ENCODE assay signal across 20 cellular contexts in the genomic region with DNA sequence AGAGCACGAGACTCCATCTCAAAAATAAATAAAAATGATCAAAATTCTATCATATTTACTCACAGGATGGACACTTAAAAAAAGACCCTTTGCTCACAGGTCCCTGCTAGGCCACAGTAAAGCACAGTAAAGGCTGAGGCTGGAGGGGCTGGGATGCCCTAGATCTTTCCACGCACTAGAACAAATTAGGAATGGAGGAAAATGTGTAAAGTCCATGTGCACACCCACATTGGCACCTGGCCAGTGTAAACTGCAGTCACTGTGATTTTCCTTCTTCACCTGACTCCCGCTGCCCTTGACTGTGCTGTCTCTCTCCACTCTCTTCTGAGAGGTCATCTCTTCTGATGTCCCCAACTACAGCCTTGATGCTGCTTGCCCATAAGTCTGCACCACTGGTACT.
DNase-seq lines count a peak whose midpoint lies in the region; ATAC-seq, FAIRE-seq and TF ChIP-seq lines count a peak whose summit lies in the region.
"Had no signal": no experiment of that assay in that cellular context is flagged by ENCODE, and none has a peak within 500 bp of the region (broad histone marks: within the 10 kb centered on the region; RNA-seq: fewer than 3 reads in every experiment).

No MANE protein-coding gene starts in this region.

- peak; percentile 5 for DNase-seq in NCI-H2171 treated with DMSO at 0.1 percent for 48 hours (lab: John Stamatoyannopoulos, UW)
- no peak for DNase-seq in NCI-H2171 (lab: John Stamatoyannopoulos, UW)
- DNase-seq in LoVo (ENCODE audit: low spot score): peak; percentile 11
- DNase-seq in hepatocyte (ENCODE audit: low spot score): peak; percentile 56
- DNase-seq in pancreas: no peak
- no peak for DNase-seq in NCI-H526 (lab: John Stamatoyannopoulos, UW)
- DNase-seq: CD8-positive, alpha-beta T cell; EL; MM.1S; NCI-H1105 treated with DMSO at 0.1 percent for 48 hours; NCI-H1694 treated with DMSO at 0.1 percent for 48 hours; NCI-H226; NCI-H82; SW 1271 had no signal

- WGBS in hepatocyte (ENCODE audit: low lambda C conversion rate, missing lambda C conversion rate): 87% methylated on average over 3 of the region's 3 CpGs
- WGBS in pancreas, 2 donors: 40 to 52% methylated on average over 3 of the region's 3 CpGs

- no peaks in the 10 kb centered on the region for H3K79me2 ChIP-seq in hepatocyte

- H3K27me3 ChIP-seq in hepatocyte: no peaks in the 10 kb centered on the region
- H3K27me3 ChIP-seq in pancreas: no peaks in the 10 kb centered on the region
- H3K27me3 ChIP-seq: BLaER1 had no signal

- intact Hi-C loops in pancreas (cut with DNase I): no loop called here

- TF ChIP-seq CTCF in hepatocyte (IDR thresholded peaks at IDR 0.05; ENCODE audit: poor library complexity) (no peak), pancreas (IDR thresholded peaks at IDR 0.05) (no peak)

- H3K27ac ChIP-seq in hepatocyte (no peak overlapping the region), pancreas (no peak overlapping the region)
- H3K27ac ChIP-seq: BLaER1 had no signal

- no peak overlapping the region for H3K4me2 ChIP-seq in hepatocyte
- H3K4me2 ChIP-seq: BLaER1, GM23338 had no signal

- H3K36me3 ChIP-seq in hepatocyte (replicated peaks; ENCODE audit: insufficient read depth, low read depth) (no peaks in the 10 kb centered on the region), pancreas (no peaks in the 10 kb centered on the region)
- H3K36me3 ChIP-seq: BLaER1 had no signal

- H3K4me1 ChIP-seq in hepatocyte (ENCODE audit: insufficient read depth): no peaks in the 10 kb centered on the region
- no peaks in the 10 kb centered on the region for H3K4me1 ChIP-seq in pancreas
- H3K4me1 ChIP-seq: BLaER1 had no signal

- ATAC-seq in pancreas (peak in 3 of 4 donors; percentile 16 to 71 (median 44)), HG03108 (IDR thresholded peaks at IDR 0.05; ENCODE audit: unreplicated experiment) (no peak), HG02798 (IDR thresholded peaks at IDR 0.05; ENCODE audit: poor library complexity, unreplicated experiment) (no peak)
- ATAC-seq: CD8-positive, alpha-beta T cell; GM23338; HCT116 had no signal

- no peak for FAIRE-seq in pancreas (lab: Jason Lieb, UNC)
- FAIRE-seq: A204.1 had no signal

- no peaks in the 10 kb centered on the region for H4K20me1 ChIP-seq in hepatocyte (ENCODE audit: insufficient read depth, poor library complexity, severe bottlenecking)
- H4K20me1 ChIP-seq: BLaER1 had no signal

- H2AFZ ChIP-seq in hepatocyte: no peak overlapping the region
- H2AFZ ChIP-seq: GM23338 had no signal

- H3K9me3 ChIP-seq in hepatocyte (ENCODE audit: low read depth) (no peaks in the 10 kb centered on the region), pancreas (no peaks in the 10 kb centered on the region)
- H3K9me3 ChIP-seq: BLaER1 had no signal

- H3K9me2 ChIP-seq in hepatocyte (replicated peaks; ENCODE audit: insufficient read depth): no peaks in the 10 kb centered on the region

- H3K4me3 ChIP-seq in hepatocyte (no peak overlapping the region), pancreas (no peak overlapping the region)
- H3K4me3 ChIP-seq: BLaER1, GM23338 had no signal

Comparison
In these comparisons a context has a peak if more than half of its experiments do, and no peak if none do; other contexts are left out.
1. DNase-seq: peak in NCI-H2171 treated with DMSO at 0.1 percent for 48 hours (single experiment), LoVo (single experiment) and hepatocyte (single experiment); none in NCI-H2171 (single experiment), pancreas (0 of 6) and NCI-H526 (0 of 2).
2. ATAC-seq: peak in pancreas (3 of 4); none in HG03108 (single experiment) and HG02798 (single experiment).